ENCODE assay signal across 25 cellular contexts in genomic region chr4:77930154-77930553, GRCh38.
"Had no signal": no experiment of that assay in that cellular context is flagged by ENCODE, and none has a peak within 500 bp of the region (broad histone marks: within the 10 kb centered on the region; RNA-seq: fewer than 3 reads in every experiment).

No MANE protein-coding gene starts in this region.

- ATAC-seq: activated T-cell treated with anti-CD3 and anti-CD28 coated beads, Interleukin-2, amount 50 U/mL, for 4 hours; activated T-helper 17 cell treated with anti-CD3 and anti-CD28 coated beads, Interleukin-2, amount 50 U/mL, for 72 hours; left lung; lower lobe of right lung; natural killer cell; right lobe of liver; stimulated activated effector memory CD8-positive, alpha-beta T cell treated with anti-CD3 and anti-CD28 coated beads, Interleukin-12 subunit alpha, Interleukin-12 subunit beta, amount 100 ng/mL, for 72 hours; stimulated activated naive CD8-positive, alpha-beta T cell treated with anti-CD3 and anti-CD28 coated beads, Interleukin-15, amount 100 ng/mL, for 72 hours; WTC11 had no signal

- H3K4me3 ChIP-seq: esophagus squamous epithelium, left lung, lower lobe of right lung, right lobe of liver, upper lobe of left lung had no signal

- H3K27me3 ChIP-seq: esophagus squamous epithelium, left lung, right lobe of liver, upper lobe of left lung had no signal

- DNase-seq: activated CD4-positive, alpha-beta memory T cell treated with anti-CD3 and anti-CD28 coated beads, Interleukin-2, amount 10 ng/mL, durations not matched to agents 7 days and 5 days; activated CD4-positive, alpha-beta T cell treated with anti-CD3 and anti-CD28 coated beads for 1 hour; activated CD4-positive, alpha-beta T cell treated with anti-CD3 and anti-CD28 coated beads, Interleukin-2, amount 10 ng/mL, durations not matched to agents 7 days and 5 days; activated gamma-delta T cell treated with Interleukin-2 at 50 U/mL for 16 hours; activated naive CD4-positive, alpha-beta T cell treated with anti-CD3 and anti-CD28 coated beads, Interleukin-2, amount 50 U/mL, for 16 hours; activated T-cell treated with anti-CD3 and anti-CD28 coated beads, Interleukin-2, amount 50 U/mL, for 4 hours; amniotic stem cell; dermis blood vessel endothelial cell; effector CD4-positive, alpha-beta T cell; esophagus squamous epithelium; foreskin melanocyte; left lung; lower lobe of right lung; mesendoderm; natural killer cell; right lobe of liver; stimulated activated CD4-positive, alpha-beta T cell treated with anti-CD3 and anti-CD28 coated beads, Interleukin-4, amount 100 ng/mL, for 24 hours; stimulated activated naive CD8-positive, alpha-beta T cell treated with anti-CD3 and anti-CD28 coated beads, Interleukin-15, amount 100 ng/mL, for 72 hours; substantia nigra; T-helper 9 cell; upper lobe of left lung had no signal

- H3K4me1 ChIP-seq: left lung, lower lobe of right lung had no signal

- H3K27ac ChIP-seq: epithelial cell of prostate, left lung, lower lobe of right lung, right lobe of liver, upper lobe of left lung had no signal

- H3K9me3 ChIP-seq: esophagus squamous epithelium, lower lobe of right lung, right lobe of liver, upper lobe of left lung had no signal
